ENCODE assay signal across 7 cellular contexts in the genomic region with DNA sequence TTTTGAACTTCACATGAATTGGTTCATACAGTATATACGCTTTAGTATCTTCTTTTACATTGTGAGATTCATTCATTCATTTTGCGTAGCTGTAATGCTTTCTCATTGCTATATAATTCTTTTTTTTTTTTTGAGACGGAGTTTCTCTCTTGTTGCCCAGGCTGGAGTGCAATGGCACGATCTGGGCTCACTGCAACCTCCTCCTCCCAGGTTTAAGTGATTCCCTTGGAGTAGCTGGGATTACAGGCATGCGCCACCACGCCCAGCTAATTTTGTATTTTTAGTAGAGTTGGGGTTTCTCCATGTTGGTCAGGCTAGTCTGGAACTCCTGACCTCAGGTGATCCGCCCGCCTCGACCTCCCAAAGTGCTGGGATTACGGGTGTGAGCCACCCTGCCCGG. TPM values are rescaled to one million over a fixed set of nuclear protein-coding genes. Genes with fewer than 3 reads are reported as not detected.
A peak's percentile ranks its signal among the peaks of the same experiment; 100 is the strongest.
DNase-seq lines count a peak whose midpoint lies in the region; ATAC-seq, FAIRE-seq and TF ChIP-seq lines count a peak whose summit lies in the region.
"Not testable (repeated sequence)": the region's sequence is repeated elsewhere in the genome, so short reads cannot be mapped to it uniquely, and the experiment has no call there.

No MANE protein-coding gene starts in this region.

- DNase-seq in GM06990 (ENCODE audit: extremely low read depth, insufficient read length); activated B cell treated with CpG ODN at 0.5 μM for 24 hours; activated naive CD8-positive, alpha-beta T cell treated with anti-CD3 and anti-CD28 coated beads, Interleukin-2, amount 50 U/mL, for 24 hours; endothelial cell of umbilical vein (ENCODE audit: low read depth, low spot score); kidney: not testable (repeated sequence)

- BruUV-seq in endothelial cell of umbilical vein (replicated peaks; lab: Mats Ljungman, UMichigan), result not testable (repeated sequence)

- not testable (repeated sequence) for H3K9me3 Mint-ChIP-seq in activated B cell treated with CpG ODN at 0.5 μM for 24 hours; activated naive CD8-positive, alpha-beta T cell treated with anti-CD3 and anti-CD28 coated beads, Interleukin-2, amount 50 U/mL, for 24 hours

- H3K79me2 ChIP-seq in Loucy (ENCODE audit: insufficient read depth, low read length) (peaks cover 47% of the 10 kb centered on the region), endothelial cell of umbilical vein (ENCODE audit: control insufficient read depth, insufficient read depth, low read length) (peaks cover 47% of the 10 kb centered on the region)

- not testable (repeated sequence) for TF ChIP-seq CTCF in GM06990 (IDR thresholded peaks at IDR 0.05; ENCODE audit: insufficient read depth, low read length, poor library complexity, severe bottlenecking); Loucy (conservative IDR thresholded peaks at IDR 0.05; ENCODE audit: low read length); activated B cell treated with CpG ODN at 0.5 μM for 24 hours (IDR thresholded peaks at IDR 0.05); endothelial cell of umbilical vein (IDR thresholded peaks at IDR 0.05; ENCODE audit: extremely low read depth in 1 of 2, insufficient read depth in 1 of 2, low read depth in 1 of 2, low read length in 2 of 2); kidney (IDR thresholded peaks at IDR 0.05; ENCODE audit: borderline replicate concordance, extremely low read depth, insufficient read depth)

- peaks cover 46% of the 10 kb centered on the region for H3K4me1 Mint-ChIP-seq in activated B cell treated with CpG ODN at 0.5 μM for 24 hours
- peaks cover 49% of the 10 kb centered on the region for H3K4me1 Mint-ChIP-seq in activated naive CD8-positive, alpha-beta T cell treated with anti-CD3 and anti-CD28 coated beads, Interleukin-2, amount 50 U/mL, for 24 hours

- not testable (repeated sequence) for H3K9me3 ChIP-seq in Loucy (ENCODE audit: insufficient read depth, low read depth, low read length); endothelial cell of umbilical vein (replicated peaks; ENCODE audit: control insufficient read depth, insufficient read depth, low read length); kidney (ENCODE audit: control insufficient read depth in 1 of 2, low read length in 2 of 2); neuron (ENCODE audit: low read length)

- CTCF ChIA-PET in activated B cell treated with CpG ODN at 0.5 μM for 24 hours (lab: Charles Lee), result interaction anchor here (0.6 to 1.7 kb wide), 2 partner anchors 20 to 113 kb away, joined by 3 to 5 read pairs; no protein-coding TSS in a partner anchor
- CTCF ChIA-PET in endothelial cell of umbilical vein (lab: Charles Lee), result not testable (repeated sequence)

- peak overlapping the region; percentile 90 for H3K9ac ChIP-seq in Loucy (ENCODE audit: low read depth, low read length, poor library complexity, severe bottlenecking)
- not testable (repeated sequence) for H3K9ac ChIP-seq in endothelial cell of umbilical vein (replicated peaks; ENCODE audit: extremely low read depth, insufficient read depth, low read length); kidney (ENCODE audit: low read length in 2 of 2)

- H3K9me1 ChIP-seq in endothelial cell of umbilical vein (replicated peaks; ENCODE audit: control insufficient read depth, extremely low read depth, insufficient read depth, low read length), result not testable (repeated sequence)

- dilution Hi-C loops in endothelial cell of umbilical vein (cut with MboI; ENCODE audit: extremely low pct_ligation_motif_present, low sequenced_read_pairs), result not testable (repeated sequence)

- not testable (repeated sequence) for H3K27ac ChIP-seq in endothelial cell of umbilical vein (ENCODE audit: insufficient read depth, low read depth, low read length); kidney (ENCODE audit: low read depth in 2 of 2, low read length in 2 of 2)

- intact Hi-C loops in activated B cell treated with CpG ODN at 0.5 μM for 24 hours (cut with micrococcal nuclease); endothelial cell of umbilical vein (cut with micrococcal nuclease); kidney (cut with DNase I): not testable (repeated sequence)

- H3K9me2 ChIP-seq in Loucy (replicated peaks; ENCODE audit: low read depth, low read length), result not testable (repeated sequence)

- H3K36me3 ChIP-seq in GM06990 (ENCODE audit: control insufficient read depth, insufficient read depth, low read length); Loucy (ENCODE audit: insufficient read depth, low read length); endothelial cell of umbilical vein (ENCODE audit: control insufficient read depth in 2 of 2, extremely low read depth in 1 of 2, insufficient read depth in 2 of 2, low read length in 2 of 2); kidney (ENCODE audit: control insufficient read depth in 1 of 2, insufficient read depth in 2 of 2, low read length in 2 of 2); neuron (ENCODE audit: insufficient read depth, low read length): not testable (repeated sequence)

- peak overlapping the region; percentile 69 for H3K4me3 ChIP-seq in GM06990 (replicated peaks; ENCODE audit: low read depth, low read length)
- peak overlapping the region; percentile 98 for H3K4me3 ChIP-seq in Loucy (ENCODE audit: low read length, poor library complexity, severe bottlenecking)
- H3K4me3 ChIP-seq in endothelial cell of umbilical vein (replicated peaks in 1 of 3; ENCODE audit: insufficient read depth in 1 of 3, low read depth in 1 of 3, low read length in 3 of 3), result not testable (repeated sequence)
- H3K4me3 ChIP-seq in kidney (ENCODE audit: low read length in 2 of 2), result peak overlapping the region; percentile 93 to 100
- peak overlapping the region; percentile 83 for H3K4me3 ChIP-seq in neuron (ENCODE audit: low read length)

- not testable (repeated sequence) for H4K20me1 ChIP-seq in Loucy (ENCODE audit: insufficient read depth, low read length, poor library complexity, severe bottlenecking); endothelial cell of umbilical vein (replicated peaks; ENCODE audit: control insufficient read depth, extremely low read depth, insufficient read depth, low read length)

- POLR2A ChIA-PET in activated B cell treated with CpG ODN at 0.5 μM for 24 hours (lab: Charles Lee), result interaction anchor here (0.6 to 2.2 kb wide), 2 partner anchors 95 to 125 kb away, joined by 3 to 7 read pairs; a partner anchor contains a TSS
- POLR2A ChIA-PET in endothelial cell of umbilical vein (lab: Charles Lee), result not testable (repeated sequence)

- not testable (repeated sequence) for H3F3A ChIP-seq in Loucy (ENCODE audit: low read depth)

- H3K4me3 Mint-ChIP-seq in activated B cell treated with CpG ODN at 0.5 μM for 24 hours, result peak overlapping the region; percentile 97
- peak overlapping the region; percentile 99 for H3K4me3 Mint-ChIP-seq in activated naive CD8-positive, alpha-beta T cell treated with anti-CD3 and anti-CD28 coated beads, Interleukin-2, amount 50 U/mL, for 24 hours

- not testable (repeated sequence) for TF ChIP-seq POLR2A in endothelial cell of umbilical vein (IDR thresholded peaks at IDR 0.05; ENCODE audit: low read depth, low read length)

- not testable (repeated sequence) for H3K27me3 Mint-ChIP-seq in activated B cell treated with CpG ODN at 0.5 μM for 24 hours; activated naive CD8-positive, alpha-beta T cell treated with anti-CD3 and anti-CD28 coated beads, Interleukin-2, amount 50 U/mL, for 24 hours

- H3K4me2 ChIP-seq in Loucy (ENCODE audit: low read depth, low read length, poor library complexity, severe bottlenecking) (peak overlapping the region; percentile 87), endothelial cell of umbilical vein (ENCODE audit: insufficient read depth, low read length) (peak overlapping the region; percentile 85)

- not testable (repeated sequence) for H3K27ac Mint-ChIP-seq in activated B cell treated with CpG ODN at 0.5 μM for 24 hours
- peak overlapping the region; percentile 41 for H3K27ac Mint-ChIP-seq in activated naive CD8-positive, alpha-beta T cell treated with anti-CD3 and anti-CD28 coated beads, Interleukin-2, amount 50 U/mL, for 24 hours

- ATAC-seq in activated B cell treated with CpG ODN at 0.5 μM for 24 hours (ENCODE audit: low read depth); activated naive CD8-positive, alpha-beta T cell treated with anti-CD3 and anti-CD28 coated beads, Interleukin-2, amount 50 U/mL, for 24 hours: not testable (repeated sequence)

- H3K27me3 ChIP-seq in GM06990 (replicated peaks; ENCODE audit: control insufficient read depth, insufficient read depth, low read length); Loucy (ENCODE audit: insufficient read depth, low read length, poor library complexity, severe bottlenecking); endothelial cell of umbilical vein (ENCODE audit: control insufficient read depth in 2 of 2, insufficient read depth in 2 of 2, low read length in 2 of 2); neuron (ENCODE audit: insufficient read depth, low read length): not testable (repeated sequence)

- peaks cover 15% of the 10 kb centered on the region for H3K4me1 ChIP-seq in Loucy (ENCODE audit: insufficient read depth, low read length, poor library complexity, severe bottlenecking)
- H3K4me1 ChIP-seq in endothelial cell of umbilical vein (ENCODE audit: control insufficient read depth, extremely low read depth, insufficient read depth, low read length), result peaks cover 14% of the 10 kb centered on the region
- not testable (repeated sequence) for H3K4me1 ChIP-seq in kidney (ENCODE audit: control insufficient read depth in 1 of 2, insufficient read depth in 1 of 2, low read depth in 1 of 2, low read length in 2 of 2)
- H3K4me1 ChIP-seq in neuron (ENCODE audit: insufficient read depth, low read length), result peaks cover 26% of the 10 kb centered on the region

- H3K36me3 Mint-ChIP-seq in activated B cell treated with CpG ODN at 0.5 μM for 24 hours (ENCODE audit: low read depth), result peaks cover 14% of the 10 kb centered on the region
- H3K36me3 Mint-ChIP-seq in activated naive CD8-positive, alpha-beta T cell treated with anti-CD3 and anti-CD28 coated beads, Interleukin-2, amount 50 U/mL, for 24 hours (ENCODE audit: low read depth), result peaks cover 10% of the 10 kb centered on the region

- H2AFZ ChIP-seq in Loucy (ENCODE audit: low read length); endothelial cell of umbilical vein (ENCODE audit: low read depth, low read length); neuron (ENCODE audit: low read depth, low read length): not testable (repeated sequence)

- not testable (repeated sequence) for FAIRE-seq in endothelial cell of umbilical vein (lab: Jason Lieb, UNC); kidney (lab: Jason Lieb, UNC)

RNA-seq across cellular contexts. Expression of a gene that starts 1.3 kb away (rescaled TPM):
- 35.1 and 37.4 TPM in 2 replicates for total RNA-seq in activated B cell treated with CpG ODN at 0.5 μM for 24 hours
- total RNA-seq in endothelial cell of umbilical vein, result 46.9 and 47.3 TPM in 2 replicates
- polyA plus RNA-seq in endothelial cell of umbilical vein, result 48.0 and 68.2 TPM in 2 replicates
- polyA plus RNA-seq in endothelial cell of umbilical vein (2011; cell fraction: cytosol; rRNA removed), result 56.5 and 66.3 TPM in 2 replicates
- polyA plus RNA-seq in endothelial cell of umbilical vein (2011; cell fraction: nucleus; rRNA removed), result 31.1 and 38.2 TPM in 2 replicates
- polyA plus RNA-seq in endothelial cell of umbilical vein (2012), result 57.2 and 77.6 TPM in 2 replicates
- 71.2 and 78.1 TPM in 2 replicates for polyA minus RNA-seq in endothelial cell of umbilical vein
- 21.9 TPM for polyA minus RNA-seq in endothelial cell of umbilical vein (2011; cell fraction: cytosol; rRNA and poly(A)+ RNA removed)
- 14.3 and 18.0 TPM in 2 replicates for polyA minus RNA-seq in endothelial cell of umbilical vein (2011; cell fraction: nucleus; rRNA and poly(A)+ RNA removed)
- total RNA-seq in kidney, result 35.0 TPM
- polyA plus RNA-seq in kidney (ENCODE audit: insufficient read depth, low read depth, low replicate concordance), result 93.1 TPM

RNA-seq across cellular contexts. Expression of a gene that starts 5.3 kb away (rescaled TPM):
- 90.3 and 93.0 TPM in 2 replicates for total RNA-seq in activated B cell treated with CpG ODN at 0.5 μM for 24 hours
- 112 and 114 TPM in 2 replicates for total RNA-seq in endothelial cell of umbilical vein
- polyA plus RNA-seq in endothelial cell of umbilical vein, result 30.1 and 35.6 TPM in 2 replicates
- 43.5 and 47.1 TPM in 2 replicates for polyA plus RNA-seq in endothelial cell of umbilical vein (2011; cell fraction: cytosol; rRNA removed)
- polyA plus RNA-seq in endothelial cell of umbilical vein (2011; cell fraction: nucleus; rRNA removed), result 53.0 and 65.2 TPM in 2 replicates
- polyA plus RNA-seq in endothelial cell of umbilical vein (2012), result 86.5 and 106 TPM in 2 replicates
- 44.9 and 57.1 TPM in 2 replicates for polyA minus RNA-seq in endothelial cell of umbilical vein
- polyA minus RNA-seq in endothelial cell of umbilical vein (2011; cell fraction: cytosol; rRNA and poly(A)+ RNA removed), result 47.4 TPM
- 47.2 and 61.3 TPM in 2 replicates for polyA minus RNA-seq in endothelial cell of umbilical vein (2011; cell fraction: nucleus; rRNA and poly(A)+ RNA removed)
- 74.0 TPM for total RNA-seq in kidney
- polyA plus RNA-seq in kidney (ENCODE audit: insufficient read depth, low read depth, low replicate concordance), result 113 TPM
